ENCODE assay signal across 1 cellular context in genomic region chr16:10453159-10453510, GRCh38.
TF ChIP-seq lines count a peak whose summit lies in the region.

No MANE protein-coding gene starts in this region.

TF ChIP-seq in HepG2, 621 proteins besides CTCF, POLR2A, EP300 and RAD21 (continued from another document and continues in another):
- TF ChIP-seq PRDM4 (CRISPR knock-in tag; IDR thresholded peaks at IDR 0.05; ENCODE audit: borderline replicate concordance) (0 out of 2 replicates have a peak, but pooled peaks have one; percentile 42), ZNF12 (CRISPR knock-in tag; IDR thresholded peaks at IDR 0.05) (no peak), ATF3 (CRISPR knock-in tag; IDR thresholded peaks at IDR 0.05) (no peak), ZNF383 (CRISPR knock-in tag; IDR thresholded peaks at IDR 0.05; ENCODE audit: borderline replicate concordance) (0 out of 2 replicates have a peak, but pooled peaks have one; percentile 69), CCDC6 (CRISPR knock-in tag; IDR thresholded peaks at IDR 0.05) (no peak), PHF5A (CRISPR knock-in tag; IDR thresholded peaks at IDR 0.05; ENCODE audit: low read depth, unreplicated experiment) (no peak), ZNF460 (CRISPR knock-in tag; IDR thresholded peaks at IDR 0.05; ENCODE audit: borderline replicate concordance) (no peak), HOMEZ (CRISPR knock-in tag; IDR thresholded peaks at IDR 0.05; ENCODE audit: low read depth) (no peak), CHCHD3 (CRISPR knock-in tag; IDR thresholded peaks at IDR 0.05) (no peak), CSRNP1 (CRISPR knock-in tag; IDR thresholded peaks at IDR 0.05) (0 out of 2 replicates have a peak, but pooled peaks have one; percentile 73), ZNF317 (CRISPR knock-in tag; IDR thresholded peaks at IDR 0.05) (0 out of 2 replicates have a peak, but pooled peaks have one; percentile 20), DMTF1 (CRISPR knock-in tag; IDR thresholded peaks at IDR 0.05) (no peak), PRDM10 (CRISPR knock-in tag; IDR thresholded peaks at IDR 0.05; ENCODE audit: low read depth) (no peak), ZFP91 (CRISPR knock-in tag; IDR thresholded peaks at IDR 0.05; ENCODE audit: borderline replicate concordance) (0 out of 2 replicates have a peak, but pooled peaks have one; percentile 45), KLF6 (CRISPR knock-in tag; IDR thresholded peaks at IDR 0.05) (no peak), BRF2 (CRISPR knock-in tag; IDR thresholded peaks at IDR 0.05) (0 out of 2 replicates have a peak, but pooled peaks have one; percentile 50), ZNF549 (CRISPR knock-in tag; IDR thresholded peaks at IDR 0.05) (no peak), ZNF260 (CRISPR knock-in tag; IDR thresholded peaks at IDR 0.05; ENCODE audit: borderline replicate concordance, low read depth) (no peak), RBAK (CRISPR knock-in tag; IDR thresholded peaks at IDR 0.05) (no peak), HES4 (CRISPR knock-in tag; IDR thresholded peaks at IDR 0.05; ENCODE audit: borderline replicate concordance) (peak; percentile 9; the same call in 1 of the 2 replicates), ZFP62 (CRISPR knock-in tag; IDR thresholded peaks at IDR 0.05) (no peak), CREB1 (IDR thresholded peaks at IDR 0.05) (no peak), CREB1 (CRISPR knock-in tag; IDR thresholded peaks at IDR 0.05) (no peak), ZNF776 (CRISPR knock-in tag; IDR thresholded peaks at IDR 0.05) (no peak; the same call in 1 of the 2 replicates), EHMT2 (IDR thresholded peaks at IDR 0.05; ENCODE audit: borderline replicate concordance, low read depth, low read length) (no peak), TARDBP (CRISPR knock-in tag; IDR thresholded peaks at IDR 0.05) (peak; percentile 67; the same call in 1 of the 2 replicates), SAP130 (CRISPR knock-in tag; IDR thresholded peaks at IDR 0.05; ENCODE audit: low read depth) (no peak), ZNF230 (CRISPR knock-in tag; IDR thresholded peaks at IDR 0.05) (0 out of 2 replicates have a peak, but pooled peaks have one; percentile 48), IKZF5 (CRISPR knock-in tag; IDR thresholded peaks at IDR 0.05) (no peak), ZNF704 (CRISPR knock-in tag; IDR thresholded peaks at IDR 0.05; ENCODE audit: borderline replicate concordance) (0 out of 2 replicates have a peak, but pooled peaks have one; percentile 15), MAX (IDR thresholded peaks at IDR 0.05) (no peak), ARNT2 (CRISPR knock-in tag; IDR thresholded peaks at IDR 0.05; ENCODE audit: low read depth) (no peak), KDM2A (CRISPR knock-in tag; IDR thresholded peaks at IDR 0.05; ENCODE audit: borderline replicate concordance, low read depth) (no peak), CHD4 (IDR thresholded peaks at IDR 0.05; ENCODE audit: borderline replicate concordance, low read length) (0 out of 2 replicates have a peak, but pooled peaks have one; percentile 7), TOPORS (CRISPR knock-in tag; IDR thresholded peaks at IDR 0.05) (peak; percentile 84), REPIN1 (CRISPR knock-in tag; IDR thresholded peaks at IDR 0.05; ENCODE audit: borderline replicate concordance, low read depth) (peak; percentile 74), DNMT3B (CRISPR knock-in tag; conservative IDR thresholded peaks at IDR 0.05) (no peak), ZNF691 (CRISPR knock-in tag; IDR thresholded peaks at IDR 0.05; ENCODE audit: borderline replicate concordance, low read depth) (0 out of 2 replicates have a peak, but pooled peaks have one; percentile 6)
